24 cellular contexts compared by ENCODE assay signal in the genomic region with DNA sequence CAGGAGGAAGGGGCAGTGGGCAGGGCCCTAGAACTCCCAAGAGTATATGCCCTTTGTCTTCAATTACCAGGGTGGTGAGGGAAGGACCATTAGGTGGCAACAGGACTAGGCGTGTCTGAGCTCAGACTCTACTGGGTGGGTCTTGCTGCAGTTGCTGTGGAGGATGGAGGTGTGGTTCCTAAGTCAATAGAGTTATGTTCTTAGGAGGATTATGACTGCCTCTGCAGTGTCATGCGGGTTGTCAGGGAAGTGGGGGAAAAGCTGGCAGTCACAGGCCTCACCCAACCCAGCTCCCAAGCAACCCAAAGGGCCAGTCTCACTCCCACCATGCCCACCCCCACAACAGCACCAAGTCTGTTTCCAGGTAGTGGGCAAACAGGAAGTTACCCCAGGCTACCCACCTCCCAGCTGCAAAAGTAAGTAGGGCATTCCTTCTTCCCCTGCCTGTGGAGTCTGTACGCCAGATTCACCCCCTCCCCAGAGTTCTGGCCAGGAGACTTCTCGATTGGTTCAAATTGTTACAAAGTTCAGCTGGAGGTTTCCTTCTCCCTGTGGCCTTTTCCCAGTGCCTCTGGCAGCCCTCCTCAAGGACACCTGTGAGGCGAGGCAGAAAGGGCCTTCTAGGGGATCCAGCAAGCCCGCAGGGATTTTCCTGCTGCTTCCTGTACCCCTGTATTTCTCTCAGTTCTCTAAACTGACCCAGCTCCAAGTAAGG.
DNase-seq lines count a peak whose midpoint lies in the region; ATAC-seq, FAIRE-seq and TF ChIP-seq lines count a peak whose summit lies in the region.
"Had no signal": no experiment of that assay in that cellular context is flagged by ENCODE, and none has a peak within 500 bp of the region (broad histone marks: within the 10 kb centered on the region; RNA-seq: fewer than 3 reads in every experiment).

No MANE protein-coding gene starts in this region.

- CTCF ChIA-PET in HepG2 (lab: Yijun Ruan, JAX; ENCODE audit: low intra/inter-chr PET ratio, low total read pairs): no interaction called here
- CTCF ChIA-PET in PC-3 (lab: Charles Lee): no interaction called here
- CTCF ChIA-PET in H1 (lab: Charles Lee; ENCODE audit: partially characterized antibody): interaction anchor here (1.0 to 2.8 kb wide), 3 partner anchors 11 to 362 kb away, joined by 3 to 11 read pairs (median 4); no protein-coding TSS in a partner anchor

- H3K4me1 ChIP-seq in HepG2 (ENCODE audit: insufficient read depth, low read length) (no peaks in the 10 kb centered on the region), right lobe of liver (no peaks in the 10 kb centered on the region), PC-3 (ENCODE audit: insufficient read depth, low read length) (no peaks in the 10 kb centered on the region), H1 (replicated peaks in 1 of 4; ENCODE audit: control insufficient read depth in 3 of 4, insufficient read depth in 4 of 4, low read length in 3 of 4) (no peaks in the 10 kb centered on the region)
- H3K4me1 ChIP-seq: BE2C, gastroesophageal sphincter, uterus had no signal

- no peak for FAIRE-seq in HepG2 (lab: Jason Lieb, UNC)
- no peak for FAIRE-seq in H1 (lab: Jason Lieb, UNC)
- FAIRE-seq: GM12891 had no signal

- no peaks in the 10 kb centered on the region for H3K9me3 ChIP-seq in HepG2 (ENCODE audit: low read length)
- no peaks in the 10 kb centered on the region for H3K9me3 ChIP-seq in right lobe of liver
- no peaks in the 10 kb centered on the region for H3K9me3 ChIP-seq in PC-3 (ENCODE audit: low read length)
- H3K9me3 ChIP-seq in H1 (ENCODE audit: insufficient read depth in 2 of 2, low read depth in 1 of 2, low read length in 1 of 2): no peaks in the 10 kb centered on the region
- H3K9me3 ChIP-seq: BE2C, ovary, uterus had no signal

- no peak; the same call in 2 of the 3 replicates for ATAC-seq in HepG2
- no peak for ATAC-seq in right lobe of liver
- ATAC-seq in PC-3: peak; percentile 37; the same call in 1 of the 2 replicates
- ATAC-seq: activated naive CD8-positive, alpha-beta T cell treated with anti-CD3 and anti-CD28 coated beads, Interleukin-2, amount 50 U/mL, for 24 hours; gastroesophageal sphincter had no signal

- H3K9ac ChIP-seq in HepG2 (ENCODE audit: insufficient read depth, low read depth, low read length) (no peak overlapping the region), PC-3 (ENCODE audit: low read length) (no peak overlapping the region), H1 (replicated peaks in 1 of 4; ENCODE audit: extremely low read depth in 1 of 4, low read depth in 3 of 4, low read length in 3 of 4) (no peak overlapping the region)

- TF ChIP-seq RAD21 in HepG2 (CRISPR knock-in tag; IDR thresholded peaks at IDR 0.05) (no peak), H1 (IDR thresholded peaks at IDR 0.05 in 1 of 2, conservative IDR thresholded peaks at IDR 0.05 in 1 of 2; ENCODE audit: low read depth in 2 of 2, low read length in 2 of 2) (peak; percentile 4 to 14; a peak in 2 of 4 replicates)

- no peak overlapping the region for H3K18ac ChIP-seq in H1 (ENCODE audit: extremely low read depth, low read length)

- intact Hi-C loops in HepG2 (cut with micrococcal nuclease; ENCODE audit: unreplicated experiment): no loop called here
- intact Hi-C loops in right lobe of liver (cut with DNase I): no loop called here
- intact Hi-C loops in PC-3 (cut with micrococcal nuclease): no loop called here
- intact Hi-C loops in dorsolateral prefrontal cortex (cut with DNase I): no loop called here

- no peak overlapping the region for H4K8ac ChIP-seq in H1 (ENCODE audit: extremely low read depth, insufficient read depth, low read length)

- no peaks in the 10 kb centered on the region for H3K79me1 ChIP-seq in H1 (ENCODE audit: low read depth, low read length)

- H3K23ac ChIP-seq in H1 (ENCODE audit: insufficient read length): no peak overlapping the region

- no peaks in the 10 kb centered on the region for H3K79me2 ChIP-seq in HepG2 (ENCODE audit: insufficient read depth, low read length)
- H3K79me2 ChIP-seq in PC-3 (ENCODE audit: low read length): no peaks in the 10 kb centered on the region
- H3K79me2 ChIP-seq in H1 (ENCODE audit: control insufficient read depth in 1 of 2, insufficient read depth in 2 of 2, low read length in 2 of 2): no peaks in the 10 kb centered on the region

- in situ Hi-C loops in HepG2 (cut with HindIII; ENCODE audit: extremely low pct_ligation_motif_present, low pct_unique_long_range_greater_than_20kb): no loop called here

- H2BK15ac ChIP-seq in H1 (ENCODE audit: low read length): no peak overlapping the region

- H4K20me1 ChIP-seq in HepG2 (ENCODE audit: insufficient read depth, low read length) (no peaks in the 10 kb centered on the region), PC-3 (ENCODE audit: low read length) (no peaks in the 10 kb centered on the region), H1 (replicated peaks in 1 of 2; ENCODE audit: control insufficient read depth in 1 of 2, insufficient read depth in 2 of 2, low read length in 2 of 2) (no peaks in the 10 kb centered on the region)

- 31% methylated on average over 6 of the region's 6 CpGs for WGBS in HepG2 (ENCODE audit: low lambda C conversion rate)
- WGBS in right lobe of liver (ENCODE audit: insufficient coverage, low coverage, low lambda C conversion rate, missing lambda C conversion rate): 90% methylated on average over 3 of the region's 6 CpGs
- WGBS in H1 (ENCODE audit: extremely low coverage in 1 of 2, insufficient coverage in 1 of 2, insufficient read length in 1 of 2, insufficient replicate concordance in 2 of 2, low coverage in 1 of 2, low lambda C conversion rate in 2 of 2, missing lambda C conversion rate in 1 of 2), 2 experiments: 94% methylated on average over 6 of the region's 6 CpGs; no CpG with 5 or more reads in 1 of the 2 experiments

- POLR2A ChIA-PET in HepG2 (lab: Yijun Ruan, JAX) (no interaction called here), PC-3 (lab: Charles Lee; ENCODE audit: unreplicated experiment) (no interaction called here), H1 (lab: Charles Lee; ENCODE audit: partially characterized antibody) (no interaction called here)

- H3K4me2 ChIP-seq in HepG2 (ENCODE audit: low read depth, low read length) (no peak overlapping the region), PC-3 (ENCODE audit: low read length) (no peak overlapping the region), H1 (ENCODE audit: insufficient read depth in 1 of 2, low read depth in 2 of 2, low read length in 2 of 2) (no peak overlapping the region)

- H3K27me3 ChIP-seq in HepG2 (ENCODE audit: control insufficient read depth in 1 of 2, insufficient read depth in 2 of 2, low read length in 2 of 2): no peaks in the 10 kb centered on the region
- H3K27me3 ChIP-seq in right lobe of liver: no peaks in the 10 kb centered on the region
- H3K27me3 ChIP-seq in PC-3 (ENCODE audit: low read length): no peaks in the 10 kb centered on the region
- no peaks in the 10 kb centered on the region for H3K27me3 ChIP-seq in H1 (replicated peaks in 1 of 4; ENCODE audit: control insufficient read depth in 3 of 4, extremely low read depth in 1 of 4, insufficient read depth in 3 of 4, low read length in 3 of 4)
- H3K27me3 ChIP-seq in dorsolateral prefrontal cortex: no peaks in the 10 kb centered on the region
- H3K27me3 ChIP-seq: BE2C, gastroesophageal sphincter, ovary, uterus had no signal

- H3K4ac ChIP-seq in H1 (replicated peaks; ENCODE audit: insufficient read length, low read depth, low read length): no peak overlapping the region

- no peak for TF ChIP-seq EP300 in HepG2 (IDR thresholded peaks at IDR 0.05; ENCODE audit: low read depth in 2 of 2, low read length in 2 of 2)
- TF ChIP-seq EP300 in HepG2 (CRISPR knock-in tag; IDR thresholded peaks at IDR 0.05; ENCODE audit: borderline replicate concordance): no peak
- no peak for TF ChIP-seq EP300 in H1 (IDR thresholded peaks at IDR 0.05; ENCODE audit: borderline replicate concordance in 1 of 2, low read depth in 2 of 2, low read length in 2 of 2)

- H3K27ac ChIP-seq in HepG2 (ENCODE audit: extremely low read length, insufficient read depth, low read length): no peak overlapping the region
- no peak overlapping the region for H3K27ac ChIP-seq in right lobe of liver
- no peak overlapping the region for H3K27ac ChIP-seq in PC-3 (ENCODE audit: low read length)
- no peak overlapping the region for H3K27ac ChIP-seq in H1 (ENCODE audit: low read depth, low read length)
- H3K27ac ChIP-seq in dorsolateral prefrontal cortex: no peak overlapping the region
- H3K27ac ChIP-seq: gastroesophageal sphincter, ovary, uterus had no signal

- H4K5ac ChIP-seq in H1 (ENCODE audit: insufficient read length, low read depth, low read length): no peak overlapping the region

- H3K23me2 ChIP-seq in H1 (ENCODE audit: low read depth, low read length): no peaks in the 10 kb centered on the region

- no peak overlapping the region for H2BK20ac ChIP-seq in H1 (ENCODE audit: low read length)

- H3K36me3 ChIP-seq in HepG2 (replicated peaks in 1 of 2; ENCODE audit: control insufficient read depth in 1 of 2, insufficient read depth in 2 of 2, low read length in 2 of 2) (no peaks in the 10 kb centered on the region), right lobe of liver (no peaks in the 10 kb centered on the region), PC-3 (ENCODE audit: low read depth, low read length) (no peaks in the 10 kb centered on the region), H1 (ENCODE audit: control insufficient read depth in 2 of 4, insufficient read depth in 4 of 4, low read length in 3 of 4) (no peaks in the 10 kb centered on the region)
- H3K36me3 ChIP-seq: BE2C, gastroesophageal sphincter, ovary, uterus had no signal

- DNase-seq in HepG2 (ENCODE audit: low spot score) (no peak), right lobe of liver (no peak), PC-3 (peak; percentile 5), H1 (ENCODE audit: low read depth in 1 of 2, low spot score in 2 of 2) (no peak), NCI-H2029 (lab: John Stamatoyannopoulos, UW) (no peak), dorsolateral prefrontal cortex (no peak), NCI-H2081 treated with DMSO at 0.1 percent for 48 hours (lab: John Stamatoyannopoulos, UW) (no peak)
- no peak for DNase-seq in stimulated activated CD4-positive, alpha-beta T cell treated with anti-CD3 and anti-CD28 coated beads, Interleukin-4, amount 100 ng/mL, for 24 hours
- DNase-seq: activated CD4-positive, alpha-beta memory T cell treated with anti-CD3 and anti-CD28 coated beads for 36 hours; activated effector memory CD4-positive, alpha-beta T cell treated with anti-CD3 and anti-CD28 coated beads, Interleukin-2, amount 50 U/mL, for 16 hours; activated naive CD8-positive, alpha-beta T cell treated with anti-CD3 and anti-CD28 coated beads, Interleukin-2, amount 50 U/mL, for 24 hours; BE2C; islet precursor cell; KG1; midbrain; NCI-H146; NCI-H524 treated with DMSO at 0.1 percent for 48 hours; ovary; stimulated activated CD4-positive, alpha-beta T cell treated with anti-CD3 and anti-CD28 coated beads, Interleukin-4, amount 100 ng/mL, for 1 hour; stimulated activated naive CD4-positive, alpha-beta T cell; T-helper 9 cell; uterus had no signal

- H2BK120ac ChIP-seq in H1 (replicated peaks; ENCODE audit: low read depth, low read length): no peak overlapping the region

- no peak overlapping the region for H2AK5ac ChIP-seq in H1 (ENCODE audit: low read depth, low read length)

- TF ChIP-seq CTCF in HepG2 (CRISPR knock-in tag; IDR thresholded peaks at IDR 0.05) (no peak), right lobe of liver (IDR thresholded peaks at IDR 0.05) (no peak), PC-3 (conservative IDR thresholded peaks at IDR 0.05; ENCODE audit: low read depth, low read length) (no peak), H1 (IDR thresholded peaks at IDR 0.05; ENCODE audit: control extremely low read depth in 1 of 3, insufficient read depth in 1 of 3, low read depth in 1 of 3, low read length in 3 of 3) (no peak), dorsolateral prefrontal cortex (IDR thresholded peaks at IDR 0.05 in 54 of 56, conservative IDR thresholded peaks at IDR 0.05 in 2 of 56; ENCODE audit: low read depth in 1 of 56, partially characterized antibody in 56 of 56) (no peak)

- H3K4me3 ChIP-seq in HepG2 (replicated peaks in 1 of 3; ENCODE audit: insufficient read depth in 1 of 3, low read depth in 2 of 3, low read length in 3 of 3) (no peak overlapping the region), right lobe of liver (no peak overlapping the region), PC-3 (ENCODE audit: low read length) (no peak overlapping the region), H1 (ENCODE audit: extremely low read depth in 1 of 4, insufficient read depth in 2 of 4, low read depth in 3 of 4, low read length in 4 of 4) (no peak overlapping the region), dorsolateral prefrontal cortex (no peak overlapping the region)
- H3K4me3 ChIP-seq: gastroesophageal sphincter, ovary, uterus had no signal

- H3K14ac ChIP-seq in H1 (ENCODE audit: insufficient read length): no peak overlapping the region

- no peak overlapping the region for H2BK12ac ChIP-seq in H1 (ENCODE audit: low read depth, low read length)

- TF ChIP-seq POLR2A in HepG2 (IDR thresholded peaks at IDR 0.05; ENCODE audit: insufficient read depth in 1 of 2, low read depth in 2 of 2, low read length in 2 of 2) (no peak), right lobe of liver (IDR thresholded peaks at IDR 0.05) (no peak), H1 (IDR thresholded peaks at IDR 0.05; ENCODE audit: control extremely low read depth in 1 of 2, low read depth in 2 of 2, low read length in 2 of 2) (no peak)

- H2BK5ac ChIP-seq in H1 (ENCODE audit: low read depth, low read length): no peak overlapping the region

- BruUV-seq in HepG2 (replicated peaks; lab: Mats Ljungman, UMichigan) (no TSS peak), PC-3 (replicated peaks; lab: Mats Ljungman, UMichigan) (no TSS peak)

- no peak overlapping the region for H4K91ac ChIP-seq in H1 (replicated peaks; ENCODE audit: insufficient read length, low read length)

- no peaks in the 10 kb centered on the region for H3F3A ChIP-seq in PC-3 (ENCODE audit: low read length, unreplicated experiment)

- H2AFZ ChIP-seq in HepG2 (ENCODE audit: low read length) (no peak overlapping the region), PC-3 (ENCODE audit: low read length) (no peak overlapping the region), H1 (ENCODE audit: low read length) (0 out of 2 replicates have a peak overlapping the region, but pooled peaks have one; percentile 51)

- no peaks in the 10 kb centered on the region for H3K9me2 ChIP-seq in PC-3 (replicated peaks; ENCODE audit: low read length)

- no peak overlapping the region for H3K56ac ChIP-seq in H1 (replicated peaks; ENCODE audit: insufficient read length, low read depth, low read length)

Comparison
In these comparisons a context has a peak if more than half of its experiments do, and no peak if none do; other contexts are left out.
1. Of the 41 proteins assayed by ChIP-seq in both HepG2 and H1: peak only in HepG2: none; only in H1: RAD21; in both: none; in neither: 40.